Comparison of ENCODE assay signal across 19 cellular contexts in genomic region chr20:43386878-43387277, GRCh38.
"Had no signal": no experiment of that assay in that cellular context is flagged by ENCODE, and none has a peak within 500 bp of the region (broad histone marks: within the 10 kb centered on the region; RNA-seq: fewer than 3 reads in every experiment).

No MANE protein-coding gene starts in this region.

- H3K36me3 ChIP-seq: gastroesophageal sphincter, heart left ventricle, stomach, suprapubic skin, tibial nerve had no signal

- ATAC-seq: gastroesophageal sphincter; heart left ventricle; left lobe of liver; naive thymus-derived CD4-positive, alpha-beta T cell; sciatic nerve; stimulated activated memory B cell treated with anti-CD40 and anti-IgM and Interleukin-4, amounts not matched to agents 10 μg/mL and 1 μg/mL and 100 μg/mL, for 72 hours had no signal

- DNase-seq: activated CD4-positive, alpha-beta memory T cell treated with anti-CD3 and anti-CD28 coated beads, Interleukin-2, amount 10 ng/mL, durations not matched to agents 7 days and 5 days; activated CD4-positive, alpha-beta T cell treated with anti-CD3 and anti-CD28 coated beads, Interleukin-2, amount 10 ng/mL, durations not matched to agents 24 days and 14 days; activated effector memory CD4-positive, alpha-beta T cell treated with anti-CD3 and anti-CD28 coated beads, Interleukin-2, amount 50 U/mL, for 16 hours; activated naive CD4-positive, alpha-beta T cell treated with anti-CD3 and anti-CD28 coated beads, Interleukin-2, amount 10 ng/mL, durations not matched to agents 7 days and 5 days; amygdala; cerebellar nuclear complex; endodermal cell; heart left ventricle; naive thymus-derived CD4-positive, alpha-beta T cell; small intestine; stimulated activated CD4-positive, alpha-beta T cell treated with anti-CD3 and anti-CD28 coated beads, Interleukin-2, amount 100 ng/mL, for 24 hours; stomach had no signal

- H3K27me3 ChIP-seq: tibial nerve had no signal

- H3K4me1 ChIP-seq: tibial nerve had no signal

- H3K27ac ChIP-seq: coronary artery, gastroesophageal sphincter, stomach, suprapubic skin, tibial nerve had no signal

- H3K9me3 ChIP-seq: gastroesophageal sphincter, heart left ventricle, stomach, suprapubic skin had no signal

- H3K4me3 ChIP-seq: coronary artery, gastroesophageal sphincter, heart left ventricle, stomach, suprapubic skin, tibial nerve had no signal
